8 cellular contexts compared by ENCODE assay signal in genomic region chr1:208093754-208094719, GRCh38.
DNase-seq lines count a peak whose midpoint lies in the region; ATAC-seq and TF ChIP-seq lines count a peak whose summit lies in the region.

No MANE protein-coding gene starts in this region.

- no peaks in the 10 kb centered on the region for H3K27me3 ChIP-seq in prostate gland (replicated peaks; ENCODE audit: insufficient read depth)

- CTCF ChIA-PET in OCI-LY7 (lab: Charles Lee; ENCODE audit: unreplicated experiment): no interaction called here

- no peak overlapping the region for H2AFZ ChIP-seq in OCI-LY7 (ENCODE audit: low read length)

- no peaks in the 10 kb centered on the region for H4K20me1 ChIP-seq in OCI-LY7 (ENCODE audit: insufficient read depth, low read length)

- H3K4me1 ChIP-seq in OCI-LY7 (ENCODE audit: insufficient read depth, low read length, poor library complexity, severe bottlenecking): no peaks in the 10 kb centered on the region
- no peaks in the 10 kb centered on the region for H3K4me1 ChIP-seq in prostate gland (replicated peaks)

- DNase-seq in GM04503 (ENCODE audit: low read depth) (peak; percentile 49), OCI-LY7 (ENCODE audit: low spot score) (peak; percentile 42), glomerular visceral epithelial cell (ENCODE audit: extremely low spot score) (peak; percentile 50), prostate gland (ENCODE audit: low spot score) (peak; percentile 58), NOMO-1 treated with dmso at 0.1 percent for 144 hours (lab: John Stamatoyannopoulos, UW; ENCODE audit: unreplicated experiment) (no peak)
- peak; percentile 41 for DNase-seq in activated T-helper 2 cell treated with anti-CD3 and anti-CD28 coated beads, Interferon-gamma antibody, Interleukin-2, Interleukin-4, amounts not matched to agents 10 μg/mL and 5 μg/mL and 100 μg/mL, durations not matched to agents 14 hours and 24 hours and 36 hours (ENCODE audit: low spot score)

- ATAC-seq in HG02981 (IDR thresholded peaks at IDR 0.05; ENCODE audit: unreplicated experiment) (peak; percentile 76), GM21825 (IDR thresholded peaks at IDR 0.05; ENCODE audit: unreplicated experiment) (no peak)

- H3K27ac Mint-ChIP-seq in activated T-helper 2 cell treated with anti-CD3 and anti-CD28 coated beads, Interferon-gamma antibody, Interleukin-2, Interleukin-4, amounts not matched to agents 10 μg/mL and 5 μg/mL and 100 μg/mL, durations not matched to agents 14 hours and 24 hours and 36 hours: no peak overlapping the region

- no peaks in the 10 kb centered on the region for H3K9me3 Mint-ChIP-seq in activated T-helper 2 cell treated with anti-CD3 and anti-CD28 coated beads, Interferon-gamma antibody, Interleukin-2, Interleukin-4, amounts not matched to agents 10 μg/mL and 5 μg/mL and 100 μg/mL, durations not matched to agents 14 hours and 24 hours and 36 hours

- no peak for TF ChIP-seq POLR2A in prostate gland (IDR thresholded peaks at IDR 0.05)

- H3K36me3 Mint-ChIP-seq in activated T-helper 2 cell treated with anti-CD3 and anti-CD28 coated beads, Interferon-gamma antibody, Interleukin-2, Interleukin-4, amounts not matched to agents 10 μg/mL and 5 μg/mL and 100 μg/mL, durations not matched to agents 14 hours and 24 hours and 36 hours (ENCODE audit: low read depth): no peaks in the 10 kb centered on the region

- no peaks in the 10 kb centered on the region for H3K36me3 ChIP-seq in OCI-LY7 (ENCODE audit: insufficient read depth, low read length)
- H3K36me3 ChIP-seq in prostate gland: no peaks in the 10 kb centered on the region

- intact Hi-C loops in OCI-LY7 (cut with micrococcal nuclease; ENCODE audit: unreplicated experiment) (no loop called here), prostate gland (cut with DNase I) (loop anchor here (5.0 kb wide), 1 partner anchor 62 kb away; no protein-coding TSS in a partner anchor)
- intact Hi-C loops in activated T-helper 2 cell treated with anti-CD3 and anti-CD28 coated beads, Interferon-gamma antibody, Interleukin-2, Interleukin-4, amounts not matched to agents 10 μg/mL and 5 μg/mL and 100 μg/mL, durations not matched to agents 14 hours and 24 hours and 36 hours (cut with micrococcal nuclease): loop anchor here (1.0 kb wide), 1 partner anchor 73 kb away; no protein-coding TSS in a partner anchor

- no peaks in the 10 kb centered on the region for H3K4me1 Mint-ChIP-seq in activated T-helper 2 cell treated with anti-CD3 and anti-CD28 coated beads, Interferon-gamma antibody, Interleukin-2, Interleukin-4, amounts not matched to agents 10 μg/mL and 5 μg/mL and 100 μg/mL, durations not matched to agents 14 hours and 24 hours and 36 hours (ENCODE audit: low read depth)

- H3K27ac ChIP-seq in OCI-LY7 (ENCODE audit: low read depth, low read length, poor library complexity, severe bottlenecking) (no peak overlapping the region), prostate gland (no peak overlapping the region)

- no peaks in the 10 kb centered on the region for H3K79me2 ChIP-seq in OCI-LY7 (ENCODE audit: insufficient read depth, low read depth, low read length)

- H3K9me2 ChIP-seq in OCI-LY7 (ENCODE audit: insufficient read depth, low read length): no peaks in the 10 kb centered on the region

- no peak overlapping the region for H3K4me3 ChIP-seq in OCI-LY7 (ENCODE audit: low read depth, low read length, poor library complexity, severe bottlenecking)
- no peak overlapping the region for H3K4me3 ChIP-seq in prostate gland

- 62% methylated on average over 4 of the region's 4 CpGs for WGBS in prostate gland

- TF ChIP-seq CTCF in OCI-LY7 (conservative IDR thresholded peaks at IDR 0.05; ENCODE audit: low read length): peak; percentile 94
- TF ChIP-seq CTCF in prostate gland (IDR thresholded peaks at IDR 0.05): peak; percentile 56 to 72 (median 68)

- no peak overlapping the region for H3K4me2 ChIP-seq in OCI-LY7 (ENCODE audit: low read length)

- H3K9me3 ChIP-seq in OCI-LY7 (ENCODE audit: low read length): no peaks in the 10 kb centered on the region
- H3K9me3 ChIP-seq in prostate gland: no peaks in the 10 kb centered on the region

- POLR2A ChIA-PET in OCI-LY7 (lab: Charles Lee): interaction anchor here (1.0 kb wide), 1 partner anchor 81 kb away, joined by 4 read pairs; no protein-coding TSS in a partner anchor

- BruUV-seq in OCI-LY7 (replicated peaks; lab: Mats Ljungman, UMichigan): no TSS peak

- no peaks in the 10 kb centered on the region for H3K27me3 Mint-ChIP-seq in activated T-helper 2 cell treated with anti-CD3 and anti-CD28 coated beads, Interferon-gamma antibody, Interleukin-2, Interleukin-4, amounts not matched to agents 10 μg/mL and 5 μg/mL and 100 μg/mL, durations not matched to agents 14 hours and 24 hours and 36 hours (ENCODE audit: low read depth)

- no peak overlapping the region for H3K4me3 Mint-ChIP-seq in activated T-helper 2 cell treated with anti-CD3 and anti-CD28 coated beads, Interferon-gamma antibody, Interleukin-2, Interleukin-4, amounts not matched to agents 10 μg/mL and 5 μg/mL and 100 μg/mL, durations not matched to agents 14 hours and 24 hours and 36 hours (ENCODE audit: low read depth)
